ENCODE assay signal across 9 cellular contexts in genomic region chr11:111428113-111428876, GRCh38. TPM values are rescaled to one million over a fixed set of nuclear protein-coding genes. Genes with fewer than 3 reads are reported as not detected.
DNase-seq lines count a peak whose midpoint lies in the region; ATAC-seq, FAIRE-seq and TF ChIP-seq lines count a peak whose summit lies in the region.
"Had no signal": no experiment of that assay in that cellular context is flagged by ENCODE, and none has a peak within 500 bp of the region (broad histone marks: within the 10 kb centered on the region; RNA-seq: fewer than 3 reads in every experiment).

No MANE protein-coding gene starts in this region.

- H3K4ac ChIP-seq in H1 (replicated peaks; ENCODE audit: insufficient read length, low read depth, low read length): no peak overlapping the region

- H2AFZ ChIP-seq in HepG2 (ENCODE audit: low read length) (no peak overlapping the region), Karpas-422 (ENCODE audit: low read length) (no peak overlapping the region), H1 (ENCODE audit: low read length) (no peak overlapping the region), smooth muscle cell (ENCODE audit: low read depth) (no peak overlapping the region)

- no peak for DNase-seq in HepG2 (ENCODE audit: low spot score)
- no peak for DNase-seq in right lobe of liver
- peak; percentile 70 for DNase-seq in Karpas-422
- DNase-seq in H1 (ENCODE audit: low read depth in 1 of 2, low spot score in 2 of 2): no peak
- no peak for DNase-seq in HuH-7 (ENCODE audit: low spot score)
- no peak for DNase-seq in smooth muscle cell (lab: John Stamatoyannopoulos, UW; ENCODE audit: unreplicated experiment)
- DNase-seq: SIG-M5 had no signal

- ATAC-seq in HepG2 (no peak; the same call in 2 of the 3 replicates), right lobe of liver (no peak), GM19467 (IDR thresholded peaks at IDR 0.05; ENCODE audit: unreplicated experiment) (no peak)

- H2BK15ac ChIP-seq in H1 (ENCODE audit: low read length): no peak overlapping the region

- no peaks in the 10 kb centered on the region for H3F3A ChIP-seq in smooth muscle cell (ENCODE audit: low read depth)

- WGBS in HepG2 (ENCODE audit: low lambda C conversion rate): 82% methylated on average over 5 of the region's 5 CpGs
- WGBS in right lobe of liver (ENCODE audit: insufficient coverage, low coverage, low lambda C conversion rate, missing lambda C conversion rate): 70% methylated on average over 3 of the region's 5 CpGs
- WGBS in H1 (ENCODE audit: extremely low coverage in 1 of 2, insufficient coverage in 1 of 2, insufficient read length in 1 of 2, insufficient replicate concordance in 2 of 2, low coverage in 1 of 2, low lambda C conversion rate in 2 of 2, missing lambda C conversion rate in 1 of 2), 2 experiments: 89% methylated on average over 5 of the region's 5 CpGs; no CpG with 5 or more reads in 1 of the 2 experiments
- WGBS in smooth muscle cell (ENCODE audit: low lambda C conversion rate): 92% methylated on average over 5 of the region's 5 CpGs

- FAIRE-seq in HepG2 (lab: Jason Lieb, UNC): no peak
- FAIRE-seq in H1 (lab: Jason Lieb, UNC): no peak

- no peak overlapping the region for H2BK120ac ChIP-seq in H1 (replicated peaks; ENCODE audit: low read depth, low read length)

- H3K36me3 ChIP-seq in HepG2 (replicated peaks in 1 of 2; ENCODE audit: control insufficient read depth in 1 of 2, insufficient read depth in 2 of 2, low read length in 2 of 2) (no peaks in the 10 kb centered on the region), right lobe of liver (no peaks in the 10 kb centered on the region), Karpas-422 (ENCODE audit: insufficient read depth, low read length) (no peaks in the 10 kb centered on the region), H1 (ENCODE audit: control insufficient read depth in 2 of 4, insufficient read depth in 4 of 4, low read length in 3 of 4) (no peaks in the 10 kb centered on the region), smooth muscle cell (ENCODE audit: low read depth) (no peaks in the 10 kb centered on the region)

- H3K9ac ChIP-seq in HepG2 (ENCODE audit: insufficient read depth, low read depth, low read length) (no peak overlapping the region), Karpas-422 (ENCODE audit: low read length) (peak overlapping the region; percentile 24), H1 (replicated peaks in 1 of 4; ENCODE audit: extremely low read depth in 1 of 4, low read depth in 3 of 4, low read length in 3 of 4) (no peak overlapping the region), smooth muscle cell (ENCODE audit: low read depth) (no peak overlapping the region)

- H3K9me3 ChIP-seq in HepG2 (ENCODE audit: low read length): no peaks in the 10 kb centered on the region
- no peaks in the 10 kb centered on the region for H3K9me3 ChIP-seq in right lobe of liver
- H3K9me3 ChIP-seq in Karpas-422 (ENCODE audit: low read length): no peaks in the 10 kb centered on the region
- H3K9me3 ChIP-seq in H1 (ENCODE audit: insufficient read depth in 2 of 2, low read depth in 1 of 2, low read length in 1 of 2): no peaks in the 10 kb centered on the region
- no peaks in the 10 kb centered on the region for H3K9me3 ChIP-seq in smooth muscle cell (replicated peaks; ENCODE audit: low read depth)

- peak overlapping the region; percentile 61; the same call in 1 of the 2 replicates for H2BK20ac ChIP-seq in H1 (ENCODE audit: low read length)

- H3K56ac ChIP-seq in H1 (replicated peaks; ENCODE audit: insufficient read length, low read depth, low read length): no peak overlapping the region

- intact Hi-C loops in HepG2 (cut with micrococcal nuclease; ENCODE audit: unreplicated experiment) (no loop called here), right lobe of liver (cut with DNase I) (no loop called here)

- POLR2A ChIA-PET in HepG2 (lab: Yijun Ruan, JAX): interaction anchor here (1.0 to 1.3 kb wide), 3 partner anchors 12 to 68 kb away, joined by 3 read pairs; no protein-coding TSS in a partner anchor
- POLR2A ChIA-PET in H1 (lab: Charles Lee; ENCODE audit: partially characterized antibody): interaction anchor here (1.1 kb wide), 1 partner anchor 9 kb away, joined by 3 read pairs; no protein-coding TSS in a partner anchor

- H3K4me3 ChIP-seq in HepG2 (replicated peaks in 1 of 3; ENCODE audit: insufficient read depth in 1 of 3, low read depth in 2 of 3, low read length in 3 of 3) (no peak overlapping the region), right lobe of liver (no peak overlapping the region), Karpas-422 (ENCODE audit: low read length) (peak overlapping the region; percentile 34), H1 (ENCODE audit: extremely low read depth in 1 of 4, insufficient read depth in 2 of 4, low read depth in 3 of 4, low read length in 4 of 4) (no peak overlapping the region), smooth muscle cell (no peak overlapping the region)

- H3K18ac ChIP-seq in H1 (ENCODE audit: extremely low read depth, low read length): no peak overlapping the region

- no peaks in the 10 kb centered on the region for H3K23me2 ChIP-seq in H1 (ENCODE audit: low read depth, low read length)

- no peak overlapping the region for H3K23ac ChIP-seq in H1 (ENCODE audit: insufficient read length)

- no peak overlapping the region for H4K8ac ChIP-seq in H1 (ENCODE audit: extremely low read depth, insufficient read depth, low read length)

- H3K4me2 ChIP-seq in HepG2 (ENCODE audit: low read depth, low read length): no peak overlapping the region
- peak overlapping the region; percentile 54 for H3K4me2 ChIP-seq in Karpas-422 (ENCODE audit: low read depth, low read length, poor library complexity, severe bottlenecking)
- no peak overlapping the region for H3K4me2 ChIP-seq in H1 (ENCODE audit: insufficient read depth in 1 of 2, low read depth in 2 of 2, low read length in 2 of 2)
- H3K4me2 ChIP-seq in smooth muscle cell: no peak overlapping the region

- H3K27ac ChIP-seq in HepG2 (ENCODE audit: extremely low read length, insufficient read depth, low read length) (no peak overlapping the region), right lobe of liver (no peak overlapping the region), Karpas-422 (ENCODE audit: low read length) (peak overlapping the region; percentile 67), H1 (ENCODE audit: low read depth, low read length) (no peak overlapping the region), smooth muscle cell (ENCODE audit: low read depth) (no peak overlapping the region)

- no peaks in the 10 kb centered on the region for H3K27me3 ChIP-seq in HepG2 (ENCODE audit: control insufficient read depth in 1 of 2, insufficient read depth in 2 of 2, low read length in 2 of 2)
- no peaks in the 10 kb centered on the region for H3K27me3 ChIP-seq in right lobe of liver
- peaks cover 5% of the 10 kb centered on the region; the same call in 1 of the 2 replicates for H3K27me3 ChIP-seq in Karpas-422 (ENCODE audit: low read length)
- no peaks in the 10 kb centered on the region for H3K27me3 ChIP-seq in H1 (replicated peaks in 1 of 4; ENCODE audit: control insufficient read depth in 3 of 4, extremely low read depth in 1 of 4, insufficient read depth in 3 of 4, low read length in 3 of 4)
- no peaks in the 10 kb centered on the region for H3K27me3 ChIP-seq in smooth muscle cell (ENCODE audit: low read depth)

- no peaks in the 10 kb centered on the region for H3K79me1 ChIP-seq in H1 (ENCODE audit: low read depth, low read length)

- H4K5ac ChIP-seq in H1 (ENCODE audit: insufficient read length, low read depth, low read length): no peak overlapping the region

- TF ChIP-seq EP300 in HepG2 (IDR thresholded peaks at IDR 0.05; ENCODE audit: low read depth in 2 of 2, low read length in 2 of 2) (no peak), HepG2 (CRISPR knock-in tag; IDR thresholded peaks at IDR 0.05; ENCODE audit: borderline replicate concordance) (no peak), H1 (IDR thresholded peaks at IDR 0.05; ENCODE audit: borderline replicate concordance in 1 of 2, low read depth in 2 of 2, low read length in 2 of 2) (no peak)

- H2BK12ac ChIP-seq in H1 (ENCODE audit: low read depth, low read length): no peak overlapping the region

- CTCF ChIA-PET in HepG2 (lab: Yijun Ruan, JAX; ENCODE audit: low intra/inter-chr PET ratio, low total read pairs) (interaction anchor here (1.2 to 2.1 kb wide), 3 partner anchors 18 to 145 kb away, joined by 4 to 21 read pairs (median 5); no protein-coding TSS in a partner anchor), H1 (lab: Charles Lee; ENCODE audit: partially characterized antibody) (interaction anchor here (0.6 to 22.4 kb wide), 68 partner anchors 11 to 1189 kb away, joined by 3 to 484 read pairs (median 4); partner anchors contain the start of genes POU2AF1 and POU2AF3)

- TF ChIP-seq POLR2A in HepG2 (IDR thresholded peaks at IDR 0.05; ENCODE audit: insufficient read depth in 1 of 2, low read depth in 2 of 2, low read length in 2 of 2) (no peak), right lobe of liver (IDR thresholded peaks at IDR 0.05) (no peak), H1 (IDR thresholded peaks at IDR 0.05; ENCODE audit: control extremely low read depth in 1 of 2, low read depth in 2 of 2, low read length in 2 of 2) (no peak)

- H3K9me2 ChIP-seq in Karpas-422 (replicated peaks; ENCODE audit: insufficient read depth, low read length): no peaks in the 10 kb centered on the region

- BruUV-seq in HepG2 (replicated peaks; lab: Mats Ljungman, UMichigan): no TSS peak

- H2AK5ac ChIP-seq in H1 (ENCODE audit: low read depth, low read length): no peak overlapping the region

- no peak for TF ChIP-seq RAD21 in HepG2 (CRISPR knock-in tag; IDR thresholded peaks at IDR 0.05)
- TF ChIP-seq RAD21 in H1 (IDR thresholded peaks at IDR 0.05 in 1 of 2, conservative IDR thresholded peaks at IDR 0.05 in 1 of 2; ENCODE audit: low read depth in 2 of 2, low read length in 2 of 2): no peak

- no peaks in the 10 kb centered on the region for H3K79me2 ChIP-seq in HepG2 (ENCODE audit: insufficient read depth, low read length)
- no peaks in the 10 kb centered on the region for H3K79me2 ChIP-seq in Karpas-422 (ENCODE audit: low read length)
- no peaks in the 10 kb centered on the region for H3K79me2 ChIP-seq in H1 (ENCODE audit: control insufficient read depth in 1 of 2, insufficient read depth in 2 of 2, low read length in 2 of 2)
- no peaks in the 10 kb centered on the region for H3K79me2 ChIP-seq in smooth muscle cell (ENCODE audit: low read depth)

- in situ Hi-C loops in HepG2 (cut with HindIII; ENCODE audit: extremely low pct_ligation_motif_present, low pct_unique_long_range_greater_than_20kb): no loop called here

- peaks cover 39% of the 10 kb centered on the region for H3K4me1 ChIP-seq in HepG2 (ENCODE audit: insufficient read depth, low read length)
- peaks cover 0 to 6% (median 0%) of the 10 kb centered on the region in 4 donors for H3K4me1 ChIP-seq in right lobe of liver
- H3K4me1 ChIP-seq in Karpas-422 (ENCODE audit: low read length): peaks cover 67% of the 10 kb centered on the region
- peaks cover 0 to 3% (median 0%) of the 10 kb centered on the region in 4 experiments; a peak in 1 of 7 replicates for H3K4me1 ChIP-seq in H1 (replicated peaks in 1 of 4; ENCODE audit: control insufficient read depth in 3 of 4, insufficient read depth in 4 of 4, low read length in 3 of 4)
- no peaks in the 10 kb centered on the region for H3K4me1 ChIP-seq in smooth muscle cell (ENCODE audit: low read depth)

- no peak overlapping the region for H3K14ac ChIP-seq in H1 (ENCODE audit: insufficient read length)

- H4K20me1 ChIP-seq in HepG2 (ENCODE audit: insufficient read depth, low read length) (no peaks in the 10 kb centered on the region), Karpas-422 (ENCODE audit: insufficient read depth, low read depth, low read length) (no peaks in the 10 kb centered on the region), H1 (replicated peaks in 1 of 2; ENCODE audit: control insufficient read depth in 1 of 2, insufficient read depth in 2 of 2, low read length in 2 of 2) (no peaks in the 10 kb centered on the region), smooth muscle cell (ENCODE audit: low read depth) (no peaks in the 10 kb centered on the region)

- H2BK5ac ChIP-seq in H1 (ENCODE audit: low read depth, low read length): no peak overlapping the region

- TF ChIP-seq CTCF in HepG2 (CRISPR knock-in tag; IDR thresholded peaks at IDR 0.05): no peak
- TF ChIP-seq CTCF in right lobe of liver (IDR thresholded peaks at IDR 0.05): no peak
- no peak for TF ChIP-seq CTCF in H1 (IDR thresholded peaks at IDR 0.05; ENCODE audit: control extremely low read depth in 1 of 3, insufficient read depth in 1 of 3, low read depth in 1 of 3, low read length in 3 of 3)
- no peak for TF ChIP-seq CTCF in smooth muscle cell (IDR thresholded peaks at IDR 0.05; ENCODE audit: borderline replicate concordance, insufficient read depth, poor library complexity, severe bottlenecking)

- H4K91ac ChIP-seq in H1 (replicated peaks; ENCODE audit: insufficient read length, low read length): no peak overlapping the region

RNA-seq across cellular contexts. Expression of gene POU2AF1, which starts 49.2 kb away (rescaled TPM):
- total RNA-seq in HepG2 (2016; rRNA removed; fragmentation: Illumina TruSeq; extraction: Trizol) (1.8 and 1.9 TPM in 2 replicates), right lobe of liver (1 to 10 TPM in 2 of 6 experiments, under 1 TPM in 4; 0.06 to 2.4 (median 0.63) TPM), smooth muscle cell (0.13 TPM in 1 of 2 replicates, not detected in the other)
- total RNA-seq in HepG2 (2016; cell fraction: cytosol; rRNA removed; fragmentation: Illumina TruSeq; extraction: Trizol; ENCODE audit: low read depth): 0.40 and 0.53 TPM in 2 replicates
- 1.0 and 1.1 TPM in 2 replicates for total RNA-seq in HepG2 (2016; cell fraction: insoluble cytoplasmic fraction; rRNA removed; fragmentation: Illumina TruSeq; extraction: Trizol)
- total RNA-seq in HepG2 (2016; cell fraction: membrane; rRNA removed; fragmentation: Illumina TruSeq; extraction: Trizol): 0.65 and 2.2 TPM in 2 replicates
- 0.81 and 1.8 TPM in 2 replicates for total RNA-seq in HepG2 (2016; cell fraction: nucleus; rRNA removed; fragmentation: Illumina TruSeq; extraction: Trizol)
- polyA plus RNA-seq in HepG2 (2011; rRNA removed) (3.6 and 5.3 TPM in 2 replicates), H1 (2011; rRNA removed) (not detected in 2 replicates), smooth muscle cell (not detected in 2 replicates)
- polyA plus RNA-seq in HepG2 (2011; cell fraction: cytosol; rRNA removed): 3.0 and 3.2 TPM in 2 replicates
- polyA plus RNA-seq in HepG2 (2011; cell fraction: nucleus; rRNA removed): 8.2 and 10.5 TPM in 2 replicates
- 4.9 and 6.1 TPM in 2 replicates for polyA plus RNA-seq in HepG2 (2012)
- 0.52 and 0.81 TPM in 2 replicates for polyA plus RNA-seq in HepG2 (2016; cell fraction: cytosol; fragmentation: Illumina TruSeq; extraction: Trizol; ENCODE audit: low read depth)
- 2.3 and 2.6 TPM in 2 replicates for polyA plus RNA-seq in HepG2 (2016; cell fraction: insoluble cytoplasmic fraction; fragmentation: Illumina TruSeq; extraction: Trizol; ENCODE audit: low read depth)
- 1.4 TPM in 2 replicates for polyA plus RNA-seq in HepG2 (2016; cell fraction: membrane; fragmentation: Illumina TruSeq; extraction: Trizol; ENCODE audit: low read depth)
- polyA plus RNA-seq in HepG2 (2016; cell fraction: nucleus; fragmentation: Illumina TruSeq; extraction: Trizol; ENCODE audit: insufficient read depth, low read depth): 3.4 and 4.0 TPM in 2 replicates
- polyA minus RNA-seq in HepG2 (2011; rRNA and poly(A)+ RNA removed; ENCODE audit: low replicate concordance): 0.28 and 3.3 TPM in 2 replicates
- polyA minus RNA-seq in HepG2 (2011; cell fraction: cytosol; rRNA and poly(A)+ RNA removed): 3.1 and 3.6 TPM in 2 replicates
- polyA minus RNA-seq in HepG2 (2011; cell fraction: nucleus; rRNA and poly(A)+ RNA removed): 4.1 and 5.3 TPM in 2 replicates
- total RNA-seq in Karpas-422 (2014; rRNA removed; shearing (Covaris generic); ENCODE audit: low replicate concordance): 803 and 894 TPM in 2 replicates
- not detected in 2 replicates for total RNA-seq in H1 (2021; fragmentation: NEBNext Ultra II Directional; extraction: Animal tissue kit (Norgen Biotek cat#: 25700))
- polyA plus RNA-seq in H1 (2011; cell fraction: cytosol; rRNA removed): not detected
- not detected for polyA plus RNA-seq in H1 (2011; cell fraction: nucleus; rRNA removed)
- polyA plus RNA-seq in H1 (2012, experiment 1 of 2): not detected in 4 replicates
- not detected for polyA plus RNA-seq in H1 (2012, experiment 2 of 2)
- polyA plus RNA-seq in H1 (2013, experiment 1 of 2): not detected
- not detected for polyA plus RNA-seq in H1 (2013, experiment 2 of 2)
- polyA minus RNA-seq in H1 (2011; rRNA and poly(A)+ RNA removed): not detected in 2 replicates
- not detected for polyA minus RNA-seq in H1 (2011; cell fraction: cytosol; rRNA and poly(A)+ RNA removed)
- polyA minus RNA-seq in H1 (2011; cell fraction: nucleus; rRNA and poly(A)+ RNA removed): not detected
- total RNA-seq: H7 had no signal

Comparison
In these comparisons a context has a peak if more than half of its experiments do, and no peak if none do; other contexts are left out.
1. RNA of gene POU2AF1, which starts 49.2 kb away (total RNA-seq): 803 to 894 TPM in Karpas-422; 0.40 to 2.2 TPM in HepG2, 0.06 to 2.4 TPM in right lobe of liver, not detected in H1 and 0.13 TPM in smooth muscle cell; every median in the first group is over 100 times any median in the second.